Comparison of ENCODE assay signal across 1 cellular context in the genomic region with DNA sequence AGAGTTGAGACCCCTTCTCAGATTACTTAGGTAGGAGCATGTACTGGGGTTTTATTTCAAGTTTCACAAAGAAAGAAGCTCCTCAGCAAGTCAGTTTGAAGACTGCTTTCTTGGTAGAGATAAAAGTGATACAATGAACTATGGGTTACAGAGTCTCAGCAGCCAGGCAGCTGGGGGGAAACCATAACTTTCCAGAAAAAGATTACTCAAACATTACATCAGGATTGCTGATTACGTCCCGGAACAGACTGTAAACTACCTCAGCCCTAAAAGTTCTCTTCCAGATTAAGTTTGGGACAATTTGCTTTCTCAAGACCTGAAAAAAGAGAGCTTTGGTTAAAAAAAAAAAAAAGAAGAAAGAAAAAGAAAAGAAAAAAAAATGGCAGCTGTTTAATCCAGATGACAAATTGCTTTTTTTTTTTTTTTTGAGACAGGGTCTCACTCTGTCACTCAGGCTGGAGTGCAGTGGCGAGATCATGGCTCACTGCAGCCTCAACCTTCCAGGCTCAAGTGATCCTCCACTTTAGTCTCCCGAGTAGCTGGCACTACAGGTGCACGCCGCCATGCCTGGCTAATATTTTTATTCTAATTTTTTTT.
TF ChIP-seq lines count a peak whose summit lies in the region.

No MANE protein-coding gene starts in this region.

TF ChIP-seq in A549, 52 proteins besides CTCF, POLR2A, EP300 and RAD21:
- TF ChIP-seq, protein P1, sequence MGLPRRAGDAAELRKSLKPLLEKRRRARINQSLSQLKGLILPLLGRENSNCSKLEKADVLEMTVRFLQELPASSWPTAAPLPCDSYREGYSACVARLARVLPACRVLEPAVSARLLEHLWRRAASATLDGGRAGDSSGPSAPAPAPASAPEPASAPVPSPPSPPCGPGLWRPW (IDR thresholded peaks at IDR 0.05) = no peak
- TF ChIP-seq SREBF2 (IDR thresholded peaks at IDR 0.05) (no peak), JUNB (IDR thresholded peaks at IDR 0.05) (no peak), FOXS1 (CRISPR knock-in tag; IDR thresholded peaks at IDR 0.05) (no peak), PHF8 (IDR thresholded peaks at IDR 0.05; ENCODE audit: borderline replicate concordance, low read depth) (no peak), MAFK (IDR thresholded peaks at IDR 0.05; ENCODE audit: partially characterized antibody) (no peak), EHMT2 (IDR thresholded peaks at IDR 0.05; ENCODE audit: low read depth) (no peak), CEBPB (IDR thresholded peaks at IDR 0.05) (no peak), ESRRA (IDR thresholded peaks at IDR 0.05; ENCODE audit: borderline replicate concordance, low read length) (no peak), BHLHE40 (IDR thresholded peaks at IDR 0.05; ENCODE audit: low read depth, low read length) (no peak), NFE2L2 (conservative IDR thresholded peaks at IDR 0.05; ENCODE audit: low read length) (no peak), TFCP2L1 (CRISPR knock-in tag; IDR thresholded peaks at IDR 0.05) (no peak), RFX5 (IDR thresholded peaks at IDR 0.05) (no peak), CBX2 (IDR thresholded peaks at IDR 0.05; ENCODE audit: borderline replicate concordance, low read depth) (no peak), CHD4 (IDR thresholded peaks at IDR 0.05; ENCODE audit: borderline replicate concordance) (no peak), TP53 (CRISPR knock-in tag; IDR thresholded peaks at IDR 0.05) (no peak), NR3C1 (IDR thresholded peaks at IDR 0.05) (no peak)
- TF ChIP-seq, protein P2, sequence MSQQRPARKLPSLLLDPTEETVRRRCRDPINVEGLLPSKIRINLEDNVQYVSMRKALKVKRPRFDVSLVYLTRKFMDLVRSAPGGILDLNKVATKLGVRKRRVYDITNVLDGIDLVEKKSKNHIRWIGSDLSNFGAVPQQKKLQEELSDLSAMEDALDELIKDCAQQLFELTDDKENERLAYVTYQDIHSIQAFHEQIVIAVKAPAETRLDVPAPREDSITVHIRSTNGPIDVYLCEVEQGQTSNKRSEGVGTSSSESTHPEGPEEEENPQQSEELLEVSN (IDR thresholded peaks at IDR 0.05; ENCODE audit: borderline replicate concordance, low read depth) = no peak
